ENCODE assay signal across 24 cellular contexts in genomic region chr4:82708982-82709381, GRCh38.
"Had no signal": no experiment of that assay in that cellular context is flagged by ENCODE, and none has a peak within 500 bp of the region (broad histone marks: within the 10 kb centered on the region; RNA-seq: fewer than 3 reads in every experiment).

No MANE protein-coding gene starts in this region.

- H3K27ac ChIP-seq: coronary artery, gastroesophageal sphincter, left ventricle myocardium inferior, lower lobe of right lung, neural progenitor cell, ovary, sigmoid colon, skin epidermis, stomach had no signal

- H3K4me3 Mint-ChIP-seq: natural killer cell treated with Interleukin-12 subunit alpha and Interleukin-12 subunit beta and Interleukin-15 and Interleukin-18, amount 100 ng/mL, for 72 hours; neural progenitor cell had no signal

- H3K36me3 Mint-ChIP-seq: natural killer cell treated with Interleukin-12 subunit alpha and Interleukin-12 subunit beta and Interleukin-15 and Interleukin-18, amount 100 ng/mL, for 72 hours had no signal

- ATAC-seq: gastroesophageal sphincter; left cardiac atrium; lower lobe of right lung; natural killer cell treated with Interleukin-12 subunit alpha and Interleukin-12 subunit beta and Interleukin-15 and Interleukin-18, amount 100 ng/mL, for 72 hours had no signal

- H3K9me3 Mint-ChIP-seq: natural killer cell treated with Interleukin-12 subunit alpha and Interleukin-12 subunit beta and Interleukin-15 and Interleukin-18, amount 100 ng/mL, for 72 hours; neural progenitor cell had no signal

- H3K9me3 ChIP-seq: gastroesophageal sphincter, left ventricle myocardium inferior, lower lobe of right lung, ovary, sigmoid colon, stomach had no signal

- H3K4me3 ChIP-seq: coronary artery, dorsolateral prefrontal cortex, gastroesophageal sphincter, left ventricle myocardium inferior, lower lobe of right lung, neural progenitor cell, ovary, sigmoid colon, skin epidermis, stomach had no signal

- DNase-seq: caudate nucleus; dorsolateral prefrontal cortex; effector CD8-positive, alpha-beta T cell; glutamatergic neuron; islet precursor cell; left cardiac atrium; left ventricle myocardium inferior; lower lobe of right lung; mesenchymal stem cell; midbrain; nucleus accumbens; ovary; retina; sigmoid colon; stimulated activated CD4-positive, alpha-beta T cell treated with anti-CD3 and anti-CD28 coated beads, Interleukin-2, amount 100 ng/mL, for 24 hours; stimulated activated CD4-positive, alpha-beta T cell treated with anti-CD3 and anti-CD28 coated beads, Interleukin-4, amount 100 ng/mL, for 4 hours; stimulated activated naive CD4-positive, alpha-beta T cell; stomach; trophoblast cell had no signal

- H3K4me1 ChIP-seq: lower lobe of right lung had no signal

- H3K27ac Mint-ChIP-seq: natural killer cell treated with Interleukin-12 subunit alpha and Interleukin-12 subunit beta and Interleukin-15 and Interleukin-18, amount 100 ng/mL, for 72 hours; neural progenitor cell had no signal

- H3K4me2 ChIP-seq: neural progenitor cell had no signal

- H3K36me3 ChIP-seq: left ventricle myocardium inferior, lower lobe of right lung, neural progenitor cell, ovary had no signal

- H3K27me3 Mint-ChIP-seq: natural killer cell treated with Interleukin-12 subunit alpha and Interleukin-12 subunit beta and Interleukin-15 and Interleukin-18, amount 100 ng/mL, for 72 hours had no signal

- H2AFZ ChIP-seq: neural progenitor cell had no signal

- H3K9ac ChIP-seq: neural progenitor cell had no signal

- H3K27me3 ChIP-seq: dorsolateral prefrontal cortex, gastroesophageal sphincter, neural progenitor cell, ovary, sigmoid colon, stomach had no signal
